ENCODE assay signal across 13 cellular contexts in the genomic region with DNA sequence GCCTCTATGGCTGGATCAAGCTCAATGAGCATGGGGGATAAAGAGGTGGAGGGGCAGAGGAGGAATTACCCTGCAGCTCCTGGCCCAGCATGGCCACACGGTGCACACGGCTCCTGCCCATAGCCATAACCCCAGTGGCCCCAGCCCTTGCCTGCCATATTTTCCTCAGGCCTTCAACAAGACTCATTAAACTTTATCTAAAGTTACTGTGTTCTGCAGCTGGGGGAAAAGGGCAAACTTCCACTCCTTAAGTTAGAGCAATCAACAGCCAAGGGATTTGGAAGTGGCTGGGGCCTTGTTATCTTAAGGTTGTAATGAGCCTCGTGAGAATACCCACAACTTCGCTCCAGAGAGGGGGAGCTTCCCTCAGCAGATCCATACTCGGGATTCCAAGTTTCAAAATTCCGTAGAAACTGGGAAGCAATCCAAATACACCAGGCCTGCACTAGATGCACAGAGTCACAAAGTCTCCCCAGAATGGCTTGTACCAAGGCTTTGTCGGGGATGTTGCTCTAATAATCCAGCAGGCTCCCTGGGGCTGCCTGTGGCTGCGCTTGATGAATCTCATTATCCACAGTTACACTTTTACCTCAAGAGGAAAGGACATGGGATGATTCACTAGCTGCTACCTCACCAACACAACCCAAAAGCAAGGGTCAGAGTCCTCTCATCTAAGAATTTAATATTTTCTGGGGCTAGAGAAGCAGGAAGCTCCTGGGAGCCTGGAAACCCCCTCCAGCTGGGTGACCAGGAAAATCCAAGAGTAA. TPM values are rescaled to one million over a fixed set of nuclear protein-coding genes. Genes with fewer than 3 reads are reported as not detected.
DNase-seq lines count a peak whose midpoint lies in the region; ATAC-seq and TF ChIP-seq lines count a peak whose summit lies in the region.
"Had no signal": no experiment of that assay in that cellular context is flagged by ENCODE, and none has a peak within 500 bp of the region (broad histone marks: within the 10 kb centered on the region; RNA-seq: fewer than 3 reads in every experiment).

No MANE protein-coding gene starts in this region.

- in situ Hi-C loops in Caki2 (cut with HindIII; ENCODE audit: low pct_unique_long_range_greater_than_20kb, low sequenced_read_pairs), result no loop called here
- in situ Hi-C loops in astrocyte of the cerebellum (cut with HindIII; ENCODE audit: low sequenced_read_pairs), result no loop called here

- peaks cover 2% of the 10 kb centered on the region for H3K27me3 Mint-ChIP-seq in glutamatergic neuron (ENCODE audit: unreplicated experiment)
- no peaks in the 10 kb centered on the region for H3K27me3 Mint-ChIP-seq in activated T-cell treated with anti-CD3 and anti-CD28 coated beads, Interleukin-2, amount 50 U/mL, for 4 hours (ENCODE audit: low read depth)

- peak; percentile 74 for DNase-seq in Caki2 (ENCODE audit: low read depth)
- DNase-seq in astrocyte of the cerebellum (ENCODE audit: low read depth), result peak; percentile 88
- peak; percentile 30 for DNase-seq in glutamatergic neuron
- peak; percentile 92 for DNase-seq in renal cortical epithelial cell (ENCODE audit: low read depth)
- no peak for DNase-seq in NK-92 (lab: John Stamatoyannopoulos, UW; ENCODE audit: unreplicated experiment)
- DNase-seq in RKO (ENCODE audit: low spot score), result no peak
- no peak for DNase-seq in activated T-cell treated with anti-CD3 and anti-CD28 coated beads, Interleukin-2, amount 50 U/mL, for 4 hours
- DNase-seq: NK-92 treated with Interleukin-12 subunit alpha and Interleukin-12 subunit beta, amount 100 ng/mL, for 24 hours; nucleus accumbens had no signal

- ATAC-seq in GM19324 (IDR thresholded peaks at IDR 0.05; ENCODE audit: low FRiP score, unreplicated experiment), result no peak
- ATAC-seq in activated T-cell treated with anti-CD3 and anti-CD28 coated beads, Interleukin-2, amount 50 U/mL, for 4 hours, result no peak

- no peak overlapping the region for H3K27ac Mint-ChIP-seq in glutamatergic neuron (ENCODE audit: unreplicated experiment)

- H3K36me3 Mint-ChIP-seq in glutamatergic neuron (ENCODE audit: unreplicated experiment), result no peaks in the 10 kb centered on the region
- H3K36me3 Mint-ChIP-seq in activated T-cell treated with anti-CD3 and anti-CD28 coated beads, Interleukin-2, amount 50 U/mL, for 4 hours (ENCODE audit: insufficient read depth), result no peaks in the 10 kb centered on the region

- no peak overlapping the region for H3K4me3 Mint-ChIP-seq in glutamatergic neuron (ENCODE audit: unreplicated experiment)
- no peak overlapping the region for H3K4me3 Mint-ChIP-seq in activated T-cell treated with anti-CD3 and anti-CD28 coated beads, Interleukin-2, amount 50 U/mL, for 4 hours

- no peaks in the 10 kb centered on the region for H3K9me3 Mint-ChIP-seq in glutamatergic neuron (ENCODE audit: unreplicated experiment)
- H3K9me3 Mint-ChIP-seq in activated T-cell treated with anti-CD3 and anti-CD28 coated beads, Interleukin-2, amount 50 U/mL, for 4 hours, result no peaks in the 10 kb centered on the region

- TF ChIP-seq CTCF in astrocyte of the cerebellum (IDR thresholded peaks at IDR 0.05; ENCODE audit: low read depth, low read length, missing control alignments) (no peak), glutamatergic neuron (IDR thresholded peaks at IDR 0.05; ENCODE audit: partially characterized antibody, unreplicated experiment) (no peak)

- H3K4me3 ChIP-seq in astrocyte of the cerebellum (ENCODE audit: low read depth, low read length), result no peak overlapping the region
- H3K4me3 ChIP-seq: cardiac muscle cell had no signal

- H3K4me1 Mint-ChIP-seq in glutamatergic neuron (ENCODE audit: low read depth, unreplicated experiment), result no peaks in the 10 kb centered on the region
- no peaks in the 10 kb centered on the region for H3K4me1 Mint-ChIP-seq in activated T-cell treated with anti-CD3 and anti-CD28 coated beads, Interleukin-2, amount 50 U/mL, for 4 hours (ENCODE audit: low read depth)

RNA-seq across cellular contexts. Expression of a gene that starts 13.0 kb away (rescaled TPM):
- not detected in 2 replicates for total RNA-seq in Caki2 (2014; rRNA removed; shearing (Covaris generic); ENCODE audit: low replicate concordance)
- total RNA-seq in glutamatergic neuron (ENCODE audit: unreplicated experiment) (not detected), renal cortical epithelial cell (0.05 TPM in 1 of 2 replicates, not detected in the other)
- not detected for total RNA-seq in activated T-cell treated with anti-CD3 and anti-CD28 coated beads, Interleukin-2, amount 50 U/mL, for 4 hours
- total RNA-seq: activated CD8-positive, alpha-beta memory T cell treated with anti-CD3 and anti-CD28 coated beads for 36 hours; cardiac muscle cell; lower leg skin had no signal

RNA-seq across cellular contexts. Expression of a gene that starts 59.0 kb away (rescaled TPM):
- 7.5 and 19.8 TPM in 2 replicates for total RNA-seq in Caki2 (2014; rRNA removed; shearing (Covaris generic); ENCODE audit: low replicate concordance)
- 8.1 TPM for total RNA-seq in glutamatergic neuron (ENCODE audit: unreplicated experiment)
- total RNA-seq in renal cortical epithelial cell, result 5.9 and 30.3 TPM in 2 replicates
- 1 to 10 TPM; 1.9 to 3.9 (median 2.1) TPM for total RNA-seq in activated T-cell treated with anti-CD3 and anti-CD28 coated beads, Interleukin-2, amount 50 U/mL, for 4 hours

Comparison
In these comparisons a context has a peak if more than half of its experiments do, and no peak if none do; other contexts are left out.
1. DNase-seq: peak in Caki2 (single experiment), astrocyte of the cerebellum (single experiment), glutamatergic neuron (single experiment) and renal cortical epithelial cell (single experiment); none in NK-92 (single experiment), RKO (single experiment) and activated T-cell treated with anti-CD3 and anti-CD28 coated beads, Interleukin-2, amount 50 U/mL, for 4 hours (single experiment).